In the genomic region with DNA sequence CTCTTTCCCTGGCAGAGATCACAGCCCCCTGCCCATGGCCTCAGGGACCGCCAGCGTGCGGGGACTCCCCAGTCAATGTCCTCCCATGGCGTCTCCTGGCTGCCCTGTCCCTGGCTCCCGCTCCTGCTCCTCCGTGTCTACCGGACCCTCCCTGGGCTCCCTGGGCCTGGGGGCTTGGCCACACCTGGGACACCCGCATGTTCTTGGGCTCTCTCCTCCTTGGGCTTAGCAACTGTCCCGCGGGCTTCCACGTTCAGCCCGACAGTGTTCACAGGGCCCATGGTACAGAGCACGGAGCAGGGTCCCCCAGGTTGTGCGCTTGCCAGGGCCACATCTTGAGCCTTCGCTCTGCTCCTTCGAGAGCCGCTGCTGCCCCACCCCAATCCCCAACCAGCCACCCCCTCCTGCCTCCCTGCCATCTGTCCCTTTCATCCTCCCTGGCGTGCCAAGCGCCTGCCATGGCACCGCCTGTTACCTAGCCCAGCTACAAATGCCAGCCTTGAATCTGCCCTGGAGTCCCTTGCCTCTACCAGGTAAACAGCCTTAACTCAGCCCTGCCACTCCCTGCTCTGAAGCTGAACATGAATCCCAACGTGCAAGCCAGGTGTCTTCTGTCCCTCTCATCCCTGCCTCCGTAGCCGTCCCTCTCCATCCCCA, we compare ENCODE assay signal across 23 cellular contexts. TPM values are rescaled to one million over a fixed set of nuclear protein-coding genes. Genes with fewer than 3 reads are reported as not detected.
DNase-seq lines count a peak whose midpoint lies in the region; ATAC-seq and TF ChIP-seq lines count a peak whose summit lies in the region.
"Had no signal": no experiment of that assay in that cellular context is flagged by ENCODE, and none has a peak within 500 bp of the region (broad histone marks: within the 10 kb centered on the region; RNA-seq: fewer than 3 reads in every experiment).

No MANE protein-coding gene starts in this region.

- peaks cover 2 to 4% of the 10 kb centered on the region in 2 donors for H3K4me1 ChIP-seq in neuronal stem cell (ENCODE audit: control insufficient read depth in 2 of 2, insufficient read depth in 1 of 2, low read depth in 1 of 2, low read length in 2 of 2)
- peaks cover 6 to 36% (median 20%) of the 10 kb centered on the region in 6 donors for H3K4me1 ChIP-seq in spleen
- H3K4me1 ChIP-seq: Caco-2 had no signal

- H2AK5ac ChIP-seq in neuronal stem cell (ENCODE audit: low read depth, low read length): no peak overlapping the region

- peak overlapping the region in 2 of 10 donors; percentile 49 to 65 for H3K27ac Mint-ChIP-seq in naive thymus-derived CD8-positive, alpha-beta T cell
- H3K27ac Mint-ChIP-seq: CD4-positive, alpha-beta T cell; GM23338 had no signal

- H3K9ac ChIP-seq in neuronal stem cell (ENCODE audit: low read depth, low read length, poor library complexity): no peak overlapping the region

- no peak overlapping the region for H3K23ac ChIP-seq in neuronal stem cell (ENCODE audit: low read depth, low read length, poor library complexity)

- no peak overlapping the region for H2BK5ac ChIP-seq in neuronal stem cell (ENCODE audit: low read length)

- no peaks in the 10 kb centered on the region for H3K27me3 Mint-ChIP-seq in naive thymus-derived CD8-positive, alpha-beta T cell
- H3K27me3 Mint-ChIP-seq: CD4-positive, alpha-beta T cell had no signal

- H3K9me3 ChIP-seq in neuronal stem cell (replicated peaks in 1 of 2; ENCODE audit: control insufficient read depth in 2 of 2, insufficient read depth in 1 of 2, low read depth in 1 of 2, low read length in 2 of 2) (no peaks in the 10 kb centered on the region), spleen (no peaks in the 10 kb centered on the region)
- H3K9me3 ChIP-seq: BE2C, Caco-2, MG63 had no signal

- TF ChIP-seq POLR2A in spleen (IDR thresholded peaks at IDR 0.05): no peak

- intact Hi-C loops in Right ventricle myocardium superior (cut with DNase I) (no loop called here), spleen (cut with DNase I; ENCODE audit: low total_unique reads) (no loop called here)

- H4K8ac ChIP-seq in neuronal stem cell (ENCODE audit: low read depth, low read length): no peak overlapping the region

- peaks cover 0 to 3% (median 0%) of the 10 kb centered on the region in 9 donors for H3K9me3 Mint-ChIP-seq in naive thymus-derived CD8-positive, alpha-beta T cell
- H3K9me3 Mint-ChIP-seq: CD4-positive, alpha-beta T cell; GM23338 had no signal

- peaks cover 0 to 27% (median 0%) of the 10 kb centered on the region in 3 experiments for H3K27me3 ChIP-seq in neuronal stem cell (ENCODE audit: control insufficient read depth in 3 of 3, insufficient read depth in 3 of 3, low read depth in 1 of 3, low read length in 3 of 3)
- peaks cover 0 to 22% (median 0%) of the 10 kb centered on the region in 7 donors for H3K27me3 ChIP-seq in spleen (replicated peaks in 1 of 7)
- H3K27me3 ChIP-seq: BE2C, MG63 had no signal

- TF ChIP-seq CTCF in spleen (IDR thresholded peaks at IDR 0.05 in 8 of 11, conservative IDR thresholded peaks at IDR 0.05 in 3 of 11): no peak

- POLR2A ChIA-PET in naive thymus-derived CD8-positive, alpha-beta T cell (lab: Charles Lee): interaction anchor here (1.2 to 11.6 kb wide), 2 partner anchors 8 to 16 kb away, joined by 4 to 144 read pairs; a partner anchor contains a TSS

- H2AFZ ChIP-seq in neuronal stem cell (ENCODE audit: low read length): no peak overlapping the region
- H2AFZ ChIP-seq: GM23338 had no signal

- no peaks in the 10 kb centered on the region for H3K79me1 ChIP-seq in neuronal stem cell (ENCODE audit: low read depth, low read length)

- WGBS in neuronal stem cell (ENCODE audit: extremely low coverage in 2 of 2, insufficient read length in 2 of 2, insufficient replicate concordance in 1 of 2), 2 donors: no CpG with 5 or more reads among the region's 23 CpGs
- 89 to 98% (median 92%) methylated on average over 6 to 23 of the region's 23 CpGs for WGBS in spleen, 5 donors

- H3K4me2 ChIP-seq in neuronal stem cell (ENCODE audit: insufficient read depth, low read length, poor library complexity, severe bottlenecking): no peak overlapping the region
- H3K4me2 ChIP-seq: GM23338 had no signal

- ATAC-seq in Right ventricle myocardium superior (ENCODE audit: poor library complexity): no peak
- no peak for ATAC-seq in naive thymus-derived CD8-positive, alpha-beta T cell

- no peak overlapping the region for H3K4me3 Mint-ChIP-seq in naive thymus-derived CD8-positive, alpha-beta T cell
- H3K4me3 Mint-ChIP-seq: CD4-positive, alpha-beta T cell; GM23338 had no signal

- H3K4ac ChIP-seq in neuronal stem cell (ENCODE audit: low read length): no peak overlapping the region

- no peak overlapping the region for H2BK15ac ChIP-seq in neuronal stem cell (ENCODE audit: low read length)

- H3K4me3 ChIP-seq in neuronal stem cell (ENCODE audit: low read length in 2 of 2): no peak overlapping the region
- no peak overlapping the region for H3K4me3 ChIP-seq in spleen
- H3K4me3 ChIP-seq: GM23338, MG63 had no signal

- no peaks in the 10 kb centered on the region for H3K36me3 ChIP-seq in neuronal stem cell (replicated peaks in 1 of 2; ENCODE audit: control insufficient read depth in 2 of 2, insufficient read depth in 2 of 2, low read length in 2 of 2)
- H3K36me3 ChIP-seq in spleen: peaks cover 0 to 66% (median 29%) of the 10 kb centered on the region in 6 donors
- H3K36me3 ChIP-seq: BE2C, MG63 had no signal

- no peak overlapping the region for H3K14ac ChIP-seq in neuronal stem cell (ENCODE audit: low read length)

- DNase-seq in NCI-H524 (lab: John Stamatoyannopoulos, UW): peak; percentile 70 to 77
- DNase-seq in NCI-H524 treated with DMSO at 0.1 percent for 48 hours (lab: John Stamatoyannopoulos, UW): no peak
- peak; percentile 18 for DNase-seq in NCI-H1694 treated with DMSO at 0.1 percent for 48 hours (lab: John Stamatoyannopoulos, UW)
- peak; percentile 71 for DNase-seq in cerebellum (ENCODE audit: low spot score)
- no peak for DNase-seq in neuronal stem cell (ENCODE audit: low spot score)
- no peak for DNase-seq in Right ventricle myocardium superior
- DNase-seq in spleen: no peak
- no peak for DNase-seq in naive thymus-derived CD8-positive, alpha-beta T cell
- DNase-seq: 8988T; CD4-positive, alpha-beta T cell; EL; HCEC 1CT; Kasumi-1; MG63; NCI-H1048; NCI-H1436; NCI-H2081; RPMI8226; SIG-M5 had no signal

- peak overlapping the region; percentile 76 for H3K18ac ChIP-seq in neuronal stem cell (ENCODE audit: low read length)

- peaks cover 0 to 24% (median 5%) of the 10 kb centered on the region in 3 donors for H3K36me3 Mint-ChIP-seq in naive thymus-derived CD8-positive, alpha-beta T cell

- H4K91ac ChIP-seq in neuronal stem cell (ENCODE audit: low read depth, low read length, poor library complexity): no peak overlapping the region

- peaks cover 15 to 42% (median 32%) of the 10 kb centered on the region in 4 donors for H3K4me1 Mint-ChIP-seq in naive thymus-derived CD8-positive, alpha-beta T cell

- no peak overlapping the region for H2BK120ac ChIP-seq in neuronal stem cell (ENCODE audit: low read depth, low read length)

- H3K27ac ChIP-seq in neuronal stem cell (replicated peaks; ENCODE audit: low read length) (no peak overlapping the region), spleen (no peak overlapping the region)

- H2BK12ac ChIP-seq in neuronal stem cell (ENCODE audit: low read length): no peak overlapping the region

RNA-seq across cellular contexts. Expression of a gene that starts 3.9 kb away (rescaled TPM):
- not detected for total RNA-seq in cerebellum
- not detected for polyA plus RNA-seq in neuronal stem cell (2013, experiment 1 of 2)
- polyA plus RNA-seq in neuronal stem cell (2013, experiment 2 of 2): not detected
- total RNA-seq in Right ventricle myocardium superior: 4.1 TPM
- under 1 TPM in 1 of 7 donors, not detected in 6; 0.52 TPM for total RNA-seq in spleen
- polyA plus RNA-seq in spleen: under 1 TPM; 0.22 to 0.77 (median 0.26) TPM
- total RNA-seq in naive thymus-derived CD8-positive, alpha-beta T cell: not detected
- polyA plus RNA-seq in naive thymus-derived CD8-positive, alpha-beta T cell: not detected
- total RNA-seq: Caco-2; CD4-positive, alpha-beta T cell; GM23338; NCI-H460 had no signal
- polyA plus RNA-seq: GM23338 had no signal

RNA-seq across cellular contexts. Expression of a gene that starts 17.7 kb away (rescaled TPM):
- 9.3 TPM for total RNA-seq in cerebellum
- polyA plus RNA-seq in neuronal stem cell (2013, experiment 1 of 2): 5.4 TPM
- 4.9 TPM for polyA plus RNA-seq in neuronal stem cell (2013, experiment 2 of 2)
- 10.3 TPM for total RNA-seq in Right ventricle myocardium superior
- total RNA-seq in spleen: 100 to 1,000 TPM; 176 to 317 (median 236) TPM
- polyA plus RNA-seq in spleen: 100 to 1,000 TPM; 297 to 713 (median 635) TPM
- 100 to 1,000 TPM; 324 to 353 TPM for total RNA-seq in naive thymus-derived CD8-positive, alpha-beta T cell
- polyA plus RNA-seq in naive thymus-derived CD8-positive, alpha-beta T cell: 100 to 1,000 TPM in 1 of 3 donors, 10 to 100 TPM in 2; 58.9 to 112 (median 96.6) TPM

RNA-seq across cellular contexts. Expression of a gene that starts 22.4 kb away (rescaled TPM):
- total RNA-seq in cerebellum (107 TPM), Right ventricle myocardium superior (5.3 TPM), spleen (1 to 10 TPM; 1.2 to 5.1 (median 2.2) TPM)
- 1.6 TPM for polyA plus RNA-seq in neuronal stem cell (2013, experiment 1 of 2)
- polyA plus RNA-seq in neuronal stem cell (2013, experiment 2 of 2): 1.7 TPM
- polyA plus RNA-seq in spleen: 1 to 10 TPM; 1.6 to 3.4 (median 3.2) TPM
- under 1 TPM; 0.16 to 0.23 TPM for total RNA-seq in naive thymus-derived CD8-positive, alpha-beta T cell
- not detected for polyA plus RNA-seq in naive thymus-derived CD8-positive, alpha-beta T cell

RNA-seq across cellular contexts. Expression of a gene that starts 26.5 kb away (rescaled TPM):
- total RNA-seq in cerebellum (21.6 TPM), Right ventricle myocardium superior (70.4 TPM), spleen (10 to 100 TPM; 56.4 to 89.1 (median 85.5) TPM)
- 94.9 TPM for polyA plus RNA-seq in neuronal stem cell (2013, experiment 1 of 2)
- 91.4 TPM for polyA plus RNA-seq in neuronal stem cell (2013, experiment 2 of 2)
- polyA plus RNA-seq in spleen: 100 to 1,000 TPM; 123 to 174 (median 168) TPM
- total RNA-seq in naive thymus-derived CD8-positive, alpha-beta T cell: 10 to 100 TPM; 72.1 to 80.8 TPM
- polyA plus RNA-seq in naive thymus-derived CD8-positive, alpha-beta T cell: 10 to 100 TPM; 66.8 to 73.3 (median 71.3) TPM

RNA-seq across cellular contexts. Expression of a gene that starts 36.1 kb away (rescaled TPM):
- total RNA-seq in cerebellum (2.6 TPM), Right ventricle myocardium superior (11.1 TPM), spleen (100 to 1,000 TPM in 1 of 7 donors, 10 to 100 TPM in 6; 42.0 to 105 (median 63.6) TPM)
- polyA plus RNA-seq in neuronal stem cell (2013, experiment 1 of 2): 4.8 TPM
- polyA plus RNA-seq in neuronal stem cell (2013, experiment 2 of 2): 4.7 TPM
- polyA plus RNA-seq in spleen: 10 to 100 TPM; 44.3 to 91.3 (median 47.9) TPM
- total RNA-seq in naive thymus-derived CD8-positive, alpha-beta T cell: 10 to 100 TPM; 17.8 to 18.2 TPM
- polyA plus RNA-seq in naive thymus-derived CD8-positive, alpha-beta T cell: under 1 TPM; 0.49 to 0.96 (median 0.73) TPM

Comparison
In these comparisons a context has a peak if more than half of its experiments do, and no peak if none do; other contexts are left out.
1. DNase-seq: peak in NCI-H524 (2 of 2), NCI-H1694 treated with DMSO at 0.1 percent for 48 hours (single experiment) and cerebellum (single experiment); none in NCI-H524 treated with DMSO at 0.1 percent for 48 hours (single experiment), neuronal stem cell (single experiment), Right ventricle myocardium superior (single experiment), spleen (single experiment) and naive thymus-derived CD8-positive, alpha-beta T cell (0 of 10).
2. RNA of a gene that starts 17.7 kb away (total RNA-seq): 324 to 353 TPM in naive thymus-derived CD8-positive, alpha-beta T cell and 176 to 317 TPM in spleen; 10.3 TPM in Right ventricle myocardium superior (single experiment) and 9.3 TPM in cerebellum (single experiment); every median in the first group is over 10 times any median in the second.
3. RNA of a gene that starts 22.4 kb away (total RNA-seq): 107 TPM in cerebellum (single experiment); 5.3 TPM in Right ventricle myocardium superior (single experiment), 1.2 to 5.1 TPM in spleen and 0.16 to 0.23 TPM in naive thymus-derived CD8-positive, alpha-beta T cell; every median in the first group is over 10 times any median in the second.